8 cellular contexts compared by ENCODE assay signal in genomic region chr5:179621551-179621971, GRCh38. TPM values are rescaled to one million over a fixed set of nuclear protein-coding genes. Genes with fewer than 3 reads are reported as not detected.
DNase-seq lines count a peak whose midpoint lies in the region; ATAC-seq and TF ChIP-seq lines count a peak whose summit lies in the region.

No MANE protein-coding gene starts in this region.

- H3K4me3 Mint-ChIP-seq in T-helper 17 cell = peak overlapping the region; percentile 98

- H3K4me3 ChIP-seq in H7 (ENCODE audit: insufficient read depth, low read depth, low read length) (peak overlapping the region; percentile 97; the same call in 1 of the 2 replicates), skeletal muscle cell (ENCODE audit: low read depth, low read length) (peak overlapping the region; percentile 96)

- TF ChIP-seq CTCF in foreskin keratinocyte (conservative IDR thresholded peaks at IDR 0.05) = no peak

- no peak for ATAC-seq in T-helper 17 cell
- no peak for ATAC-seq in foreskin keratinocyte
- ATAC-seq in GM21526 (IDR thresholded peaks at IDR 0.05; ENCODE audit: low FRiP score, unreplicated experiment) = no peak
- ATAC-seq in left colon = no peak

- H3K4me1 Mint-ChIP-seq in T-helper 17 cell = peaks cover 61% of the 10 kb centered on the region

- peaks cover 45% of the 10 kb centered on the region for H3K36me3 ChIP-seq in H7 (replicated peaks; ENCODE audit: control insufficient read depth, insufficient read depth, low read length)

- no peaks in the 10 kb centered on the region for H3K9me3 ChIP-seq in T-helper 17 cell (ENCODE audit: control insufficient read depth, low read length, poor library complexity, severe bottlenecking)

- peaks cover 14% of the 10 kb centered on the region for H3K4me1 ChIP-seq in foreskin keratinocyte

- no peaks in the 10 kb centered on the region for H3K27me3 ChIP-seq in H7 (ENCODE audit: control insufficient read depth, insufficient read depth, low read length)
- no peaks in the 10 kb centered on the region for H3K27me3 ChIP-seq in foreskin keratinocyte

- intact Hi-C loops in left colon (cut with DNase I, micrococcal nuclease) = loop anchor here in 1 of 2 donors (10.0 kb wide), 1 partner anchor 67 kb away; the partner anchor contains the start of gene RUFY1

- H3K27ac ChIP-seq in foreskin keratinocyte = peak overlapping the region; percentile 63

- DNase-seq in H7 (peak; percentile 52), T-helper 17 cell (no peak), foreskin keratinocyte (no peak), skeletal muscle cell (ENCODE audit: low read depth) (no peak), DMS79 treated with DMSO at 0.1 percent for 48 hours (lab: John Stamatoyannopoulos, UW) (no peak), C1 segment of cervical spinal cord (lab: John Stamatoyannopoulos, UW) (no peak), left colon (no peak)

- H3K27me3 Mint-ChIP-seq in T-helper 17 cell = peaks cover 5% of the 10 kb centered on the region

- H3K27ac Mint-ChIP-seq in T-helper 17 cell = peak overlapping the region; percentile 99

- H3K36me3 Mint-ChIP-seq in T-helper 17 cell (ENCODE audit: low read depth) = peaks cover 32% of the 10 kb centered on the region

RNA-seq across cellular contexts. Expression of gene HNRNPH1, which starts 1.9 kb away (rescaled TPM):
- 423 and 527 TPM in 2 replicates for total RNA-seq in H7 (2014; rRNA removed; shearing (Covaris generic))
- total RNA-seq in T-helper 17 cell (1,000 to 10,000 TPM; 1,923 to 1,994 TPM), foreskin keratinocyte (374 and 433 TPM in 2 replicates), left colon (100 to 1,000 TPM; 352 to 431 TPM)
- polyA plus RNA-seq in foreskin keratinocyte = 130 and 170 TPM in 2 replicates

RNA-seq across cellular contexts. Expression of gene CBY3, which starts 59.3 kb away (rescaled TPM):
- 0.44 TPM in 1 of 2 replicates, not detected in the other for total RNA-seq in H7 (2014; rRNA removed; shearing (Covaris generic))
- total RNA-seq in T-helper 17 cell = not detected
- not detected in 2 replicates for total RNA-seq in foreskin keratinocyte
- polyA plus RNA-seq in foreskin keratinocyte = not detected in 2 replicates
- total RNA-seq in left colon = not detected
